Comparison of ENCODE assay signal across 8 cellular contexts in genomic region chr16:89325861-89326471, GRCh38.
DNase-seq lines count a peak whose midpoint lies in the region; ATAC-seq and TF ChIP-seq lines count a peak whose summit lies in the region.

No MANE protein-coding gene starts in this region.

- H3K4me3 ChIP-seq in osteoblast (ENCODE audit: insufficient read depth, low read length), result peak overlapping the region; percentile 15

- H3K27me3 ChIP-seq in osteoblast (ENCODE audit: insufficient read depth, low read length), result no peaks in the 10 kb centered on the region

- H3K9me3 Mint-ChIP-seq in activated CD4-positive, alpha-beta memory T cell treated with anti-CD3 and anti-CD28 coated beads, Interleukin-2, amount 10 ng/mL, durations not matched to agents 7 days and 5 days, result no peaks in the 10 kb centered on the region

- peak; percentile 79 for DNase-seq in DMS 273 (lab: John Stamatoyannopoulos, UW; ENCODE audit: unreplicated experiment)
- DNase-seq in KG1 (lab: John Stamatoyannopoulos, UW), result peak; percentile 25
- DNase-seq in activated CD4-positive, alpha-beta memory T cell treated with anti-CD3 and anti-CD28 coated beads, Interleukin-2, amount 10 ng/mL, durations not matched to agents 7 days and 5 days, result peak; percentile 45
- peak; percentile 77 for DNase-seq in foreskin melanocyte
- DNase-seq in osteoblast (ENCODE audit: insufficient read length, low spot score, missing footprints), result peak; percentile 93
- DNase-seq in NCI-H748 treated with DMSO at 0.1 percent for 48 hours (lab: John Stamatoyannopoulos, UW), result no peak
- DNase-seq in NCI-H1048 (lab: John Stamatoyannopoulos, UW), result no peak

- ATAC-seq in HG02610 (IDR thresholded peaks at IDR 0.05; ENCODE audit: unreplicated experiment), result no peak

- POLR2A ChIA-PET in activated CD4-positive, alpha-beta memory T cell treated with anti-CD3 and anti-CD28 coated beads, Interleukin-2, amount 10 ng/mL, durations not matched to agents 7 days and 5 days (lab: Charles Lee), result interaction anchor here (1.1 to 4.1 kb wide), 3 partner anchors 11 to 163 kb away, joined by 3 to 52 read pairs (median 3); no protein-coding TSS in a partner anchor

- no peaks in the 10 kb centered on the region for H3K36me3 ChIP-seq in osteoblast (ENCODE audit: insufficient read depth, low read length)

- no peak overlapping the region for H2AFZ ChIP-seq in osteoblast (ENCODE audit: low read length)

- peaks cover 88% of the 10 kb centered on the region for H3K4me1 Mint-ChIP-seq in activated CD4-positive, alpha-beta memory T cell treated with anti-CD3 and anti-CD28 coated beads, Interleukin-2, amount 10 ng/mL, durations not matched to agents 7 days and 5 days

- H3K27me3 Mint-ChIP-seq in activated CD4-positive, alpha-beta memory T cell treated with anti-CD3 and anti-CD28 coated beads, Interleukin-2, amount 10 ng/mL, durations not matched to agents 7 days and 5 days, result no peaks in the 10 kb centered on the region

- H3K27ac Mint-ChIP-seq in activated CD4-positive, alpha-beta memory T cell treated with anti-CD3 and anti-CD28 coated beads, Interleukin-2, amount 10 ng/mL, durations not matched to agents 7 days and 5 days, result peak overlapping the region; percentile 69

- peaks cover 52% of the 10 kb centered on the region for H3K36me3 Mint-ChIP-seq in activated CD4-positive, alpha-beta memory T cell treated with anti-CD3 and anti-CD28 coated beads, Interleukin-2, amount 10 ng/mL, durations not matched to agents 7 days and 5 days (ENCODE audit: low read depth)

- peak overlapping the region; percentile 45 for H3K4me3 Mint-ChIP-seq in activated CD4-positive, alpha-beta memory T cell treated with anti-CD3 and anti-CD28 coated beads, Interleukin-2, amount 10 ng/mL, durations not matched to agents 7 days and 5 days

- peak overlapping the region; percentile 96 for H3K27ac ChIP-seq in osteoblast (ENCODE audit: low read depth, low read length)

- TF ChIP-seq CTCF in osteoblast (IDR thresholded peaks at IDR 0.05; ENCODE audit: extremely low read depth, low read depth, low read length), result no peak

- peaks cover 10% of the 10 kb centered on the region for H4K20me1 ChIP-seq in osteoblast (ENCODE audit: insufficient read depth, low read length)

- H3K9me3 ChIP-seq in osteoblast (ENCODE audit: low read depth, low read length), result no peaks in the 10 kb centered on the region

- H3K79me2 ChIP-seq in osteoblast (ENCODE audit: insufficient read depth, low read length), result peaks cover 95% of the 10 kb centered on the region

- H3K4me2 ChIP-seq in osteoblast (ENCODE audit: insufficient read depth, low read length), result peak overlapping the region; percentile 31

- CTCF ChIA-PET in activated CD4-positive, alpha-beta memory T cell treated with anti-CD3 and anti-CD28 coated beads, Interleukin-2, amount 10 ng/mL, durations not matched to agents 7 days and 5 days (lab: Charles Lee), result interaction anchor here (1.5 kb wide), 1 partner anchor 13 kb away, joined by 4 read pairs; no protein-coding TSS in a partner anchor

- H3K4me1 ChIP-seq in osteoblast (ENCODE audit: insufficient read depth, low read length), result peaks cover 64% of the 10 kb centered on the region

Comparison
In these comparisons a context has a peak if more than half of its experiments do, and no peak if none do; other contexts are left out.
1. DNase-seq: peak in DMS 273 (single experiment), KG1 (single experiment), activated CD4-positive, alpha-beta memory T cell treated with anti-CD3 and anti-CD28 coated beads, Interleukin-2, amount 10 ng/mL, durations not matched to agents 7 days and 5 days (single experiment), foreskin melanocyte (single experiment) and osteoblast (single experiment); none in NCI-H748 treated with DMSO at 0.1 percent for 48 hours (single experiment) and NCI-H1048 (single experiment).